Comparison of ENCODE assay signal across 30 cellular contexts in genomic region chr22:32805586-32805881, GRCh38. TPM values are rescaled to one million over a fixed set of nuclear protein-coding genes. Genes with fewer than 3 reads are reported as not detected.
DNase-seq lines count a peak whose midpoint lies in the region; ATAC-seq, FAIRE-seq and TF ChIP-seq lines count a peak whose summit lies in the region.
"Had no signal": no experiment of that assay in that cellular context is flagged by ENCODE, and none has a peak within 500 bp of the region (broad histone marks: within the 10 kb centered on the region; RNA-seq: fewer than 3 reads in every experiment).

No MANE protein-coding gene starts in this region.

- H3K4me1 ChIP-seq in astrocyte (ENCODE audit: insufficient read depth, low read length) (peaks cover 30% of the 10 kb centered on the region), psoas muscle (peaks cover 15% of the 10 kb centered on the region), thyroid gland (peaks cover 59 to 77% of the 10 kb centered on the region in 2 donors)

- intact Hi-C loops in psoas muscle (cut with DNase I) (no loop called here), thyroid gland (cut with DNase I) (no loop called here), dorsolateral prefrontal cortex (cut with DNase I) (no loop called here)

- H3K27me3 ChIP-seq in astrocyte (ENCODE audit: insufficient read depth, low read length) (no peaks in the 10 kb centered on the region), psoas muscle (ENCODE audit: insufficient read depth in 3 of 3, low read length in 2 of 3) (peaks cover 0 to 37% (median 4%) of the 10 kb centered on the region in 3 donors), thyroid gland (no peaks in the 10 kb centered on the region), dorsolateral prefrontal cortex (peaks cover 0 to 4% (median 0%) of the 10 kb centered on the region in 45 donors)

- peaks cover 76% of the 10 kb centered on the region for H4K20me1 ChIP-seq in astrocyte (ENCODE audit: insufficient read depth, low read length)

- H3K4me3 ChIP-seq in astrocyte (ENCODE audit: insufficient read depth, low read depth, low read length) (no peak overlapping the region), psoas muscle (peak overlapping the region; percentile 78), thyroid gland (replicated peaks in 1 of 3) (no peak overlapping the region), dorsolateral prefrontal cortex (peak overlapping the region in 7 of 59 donors; percentile 71 to 84 (median 80))
- H3K4me3 ChIP-seq: mucosa of descending colon had no signal

- H3K27ac Mint-ChIP-seq in HFFc6 (peak overlapping the region; percentile 91; the same call in 1 of the 2 replicates), astrocyte (ENCODE audit: unreplicated experiment) (no peak overlapping the region)
- H3K27ac Mint-ChIP-seq: activated CD4-positive, alpha-beta memory T cell treated with anti-CD3 and anti-CD28 coated beads, Interleukin-2, amount 10 ng/mL, durations not matched to agents 7 days and 5 days; activated naive CD4-positive, alpha-beta T cell treated with anti-CD3 and anti-CD28 coated beads, Interleukin-2, amount 10 ng/mL, durations not matched to agents 7 days and 5 days; CD14-positive monocyte; effector memory CD8-positive, alpha-beta T cell; immature natural killer cell; nephron progenitor cell; T-helper 17 cell had no signal

- H3K36me3 Mint-ChIP-seq in HFFc6 (ENCODE audit: low read depth), result peaks cover 23% of the 10 kb centered on the region
- H3K36me3 Mint-ChIP-seq in astrocyte (ENCODE audit: low read depth, unreplicated experiment), result peaks cover 12% of the 10 kb centered on the region
- H3K36me3 Mint-ChIP-seq: activated naive CD4-positive, alpha-beta T cell treated with anti-CD3 and anti-CD28 coated beads, Interleukin-2, amount 10 ng/mL, durations not matched to agents 7 days and 5 days; immature natural killer cell had no signal

- 83 to 89% (median 85%) methylated on average over 3 of the region's 3 CpGs for WGBS in psoas muscle, 3 donors
- WGBS in thyroid gland, 2 donors, result 67 to 89% methylated on average over 3 of the region's 3 CpGs

- H3K27ac ChIP-seq in astrocyte (ENCODE audit: low read depth, low read length) (no peak overlapping the region), psoas muscle (no peak overlapping the region), thyroid gland (peak overlapping the region in 2 of 3 donors; percentile 89 to 90), dorsolateral prefrontal cortex (no peak overlapping the region)

- H3K36me3 ChIP-seq in astrocyte (ENCODE audit: insufficient read depth, low read length) (peaks cover 4% of the 10 kb centered on the region), psoas muscle (ENCODE audit: insufficient read depth in 1 of 2, low read depth in 1 of 2) (no peaks in the 10 kb centered on the region), thyroid gland (no peaks in the 10 kb centered on the region)

- TF ChIP-seq CTCF in HFFc6 (IDR thresholded peaks at IDR 0.05), result no peak
- no peak for TF ChIP-seq CTCF in astrocyte (IDR thresholded peaks at IDR 0.05; ENCODE audit: insufficient read depth, low read depth, low read length)
- TF ChIP-seq CTCF in psoas muscle (IDR thresholded peaks at IDR 0.05), result no peak
- no peak for TF ChIP-seq CTCF in thyroid gland (IDR thresholded peaks at IDR 0.05)
- no peak for TF ChIP-seq CTCF in dorsolateral prefrontal cortex (IDR thresholded peaks at IDR 0.05 in 54 of 56, conservative IDR thresholded peaks at IDR 0.05 in 2 of 56; ENCODE audit: low read depth in 1 of 56, partially characterized antibody in 56 of 56)

- no peak for TF ChIP-seq POLR2A in thyroid gland (IDR thresholded peaks at IDR 0.05)

- no peak for FAIRE-seq in astrocyte (lab: Jason Lieb, UNC)
- FAIRE-seq: bronchial epithelial cell, colon, HTR-8/SVneo had no signal

- H3K4me3 Mint-ChIP-seq in HFFc6, result no peak overlapping the region; the same call in 1 of the 2 replicates
- H3K4me3 Mint-ChIP-seq in astrocyte (ENCODE audit: unreplicated experiment), result no peak overlapping the region
- H3K4me3 Mint-ChIP-seq: activated CD4-positive, alpha-beta memory T cell treated with anti-CD3 and anti-CD28 coated beads, Interleukin-2, amount 10 ng/mL, durations not matched to agents 7 days and 5 days; activated naive CD4-positive, alpha-beta T cell treated with anti-CD3 and anti-CD28 coated beads, Interleukin-2, amount 10 ng/mL, durations not matched to agents 7 days and 5 days; effector memory CD8-positive, alpha-beta T cell; immature natural killer cell; nephron progenitor cell; T-helper 17 cell had no signal

- H3K4me1 Mint-ChIP-seq in HFFc6 (ENCODE audit: low read depth), result peaks cover 80% of the 10 kb centered on the region
- H3K4me1 Mint-ChIP-seq in astrocyte (ENCODE audit: low read depth, unreplicated experiment), result peaks cover 34% of the 10 kb centered on the region
- H3K4me1 Mint-ChIP-seq: activated naive CD4-positive, alpha-beta T cell treated with anti-CD3 and anti-CD28 coated beads, Interleukin-2, amount 10 ng/mL, durations not matched to agents 7 days and 5 days had no signal

- DNase-seq in HFFc6 (no peak), astrocyte (ENCODE audit: low read depth) (no peak), psoas muscle (no peak), thyroid gland (no peak), dorsolateral prefrontal cortex (no peak)
- DNase-seq: activated CD4-positive, alpha-beta memory T cell treated with anti-CD3 and anti-CD28 coated beads, Interleukin-2, amount 10 ng/mL, durations not matched to agents 7 days and 5 days; activated CD4-positive, alpha-beta T cell treated with anti-CD3 and anti-CD28 coated beads for 1 hour; activated CD8-positive, alpha-beta memory T cell treated with anti-CD3 and anti-CD28 coated beads, Interleukin-2, amount 50 U/mL, for 48 hours; activated naive CD4-positive, alpha-beta T cell treated with anti-CD3 and anti-CD28 coated beads, Interleukin-2, amount 10 ng/mL, durations not matched to agents 7 days and 5 days; Calu3; effector memory CD8-positive, alpha-beta T cell; foreskin melanocyte; immature natural killer cell; mucosa of descending colon; NCI-H1417; NCI-H2081 treated with DMSO at 0.1 percent for 48 hours; NCI-H82; nephron progenitor cell; SK-N-SH; stimulated activated naive CD8-positive, alpha-beta T cell treated with anti-CD3 and anti-CD28 coated beads, Interleukin-15, Interleukin-2, amounts not matched to agents 100 U/mL and 50 U/mL, for 24 hours; T-helper 17 cell had no signal

- ATAC-seq in psoas muscle (no peak), HG02981 (IDR thresholded peaks at IDR 0.05; ENCODE audit: unreplicated experiment) (no peak), GM18511 (IDR thresholded peaks at IDR 0.05; ENCODE audit: unreplicated experiment) (no peak)
- ATAC-seq: effector memory CD8-positive, alpha-beta T cell; HCT116; left lobe of liver; mucosa of descending colon; stimulated activated naive CD8-positive, alpha-beta T cell treated with anti-CD3 and anti-CD28 coated beads, Interleukin-15, Interleukin-2, amounts not matched to agents 100 U/mL and 50 U/mL, for 24 hours; T-helper 17 cell had no signal

- H3K9me3 Mint-ChIP-seq in HFFc6 (no peaks in the 10 kb centered on the region), astrocyte (ENCODE audit: unreplicated experiment) (no peaks in the 10 kb centered on the region)
- H3K9me3 Mint-ChIP-seq: activated CD4-positive, alpha-beta memory T cell treated with anti-CD3 and anti-CD28 coated beads, Interleukin-2, amount 10 ng/mL, durations not matched to agents 7 days and 5 days; activated naive CD4-positive, alpha-beta T cell treated with anti-CD3 and anti-CD28 coated beads, Interleukin-2, amount 10 ng/mL, durations not matched to agents 7 days and 5 days; effector memory CD8-positive, alpha-beta T cell; nephron progenitor cell had no signal

- no peaks in the 10 kb centered on the region for H3K9me3 ChIP-seq in astrocyte (ENCODE audit: insufficient read depth, low read depth, low read length)
- no peaks in the 10 kb centered on the region for H3K9me3 ChIP-seq in psoas muscle
- no peaks in the 10 kb centered on the region for H3K9me3 ChIP-seq in thyroid gland
- H3K9me3 ChIP-seq: mucosa of descending colon, SK-N-SH had no signal

- peaks cover 87% of the 10 kb centered on the region for H3K79me2 ChIP-seq in astrocyte (ENCODE audit: insufficient read depth, low read length)

- H3K4me2 ChIP-seq in astrocyte (ENCODE audit: low read length), result peak overlapping the region; percentile 85
- H3K4me2 ChIP-seq: SK-N-SH had no signal

- peaks cover 8% of the 10 kb centered on the region for H3K27me3 Mint-ChIP-seq in HFFc6 (ENCODE audit: insufficient read depth)
- peaks cover 4% of the 10 kb centered on the region for H3K27me3 Mint-ChIP-seq in astrocyte (ENCODE audit: low read depth, unreplicated experiment)

- no peak overlapping the region for H3K9ac ChIP-seq in astrocyte (ENCODE audit: low read length)
- H3K9ac ChIP-seq: parathyroid adenoma, SK-N-SH had no signal

- H2AFZ ChIP-seq in astrocyte (ENCODE audit: low read depth, low read length), result no peak overlapping the region
- H2AFZ ChIP-seq: parathyroid adenoma had no signal

RNA-seq across cellular contexts. Expression of gene TIMP3, which starts 4.0 kb away (rescaled TPM):
- 100 to 1,000 TPM; 303 to 525 (median 354) TPM for total RNA-seq in HFFc6 (2021; fragmentation: NEBNext Ultra II Directional; extraction: Animal tissue kit (Norgen Biotek cat#: 25700))
- 145 and 158 TPM in 2 replicates for total RNA-seq in astrocyte
- total RNA-seq in psoas muscle, result 100 to 1,000 TPM in 2 of 4 donors, 10 to 100 TPM in 2; 65.0 to 160 (median 92.5) TPM
- polyA plus RNA-seq in psoas muscle, result 10 to 100 TPM; 58.6 to 80.7 (median 65.0) TPM
- 100 to 1,000 TPM; 424 to 772 (median 543) TPM for total RNA-seq in thyroid gland
- total RNA-seq in dorsolateral prefrontal cortex, result 100 to 1,000 TPM in 10 of 120 experiments, 10 to 100 TPM in 110; 30.5 to 155 (median 57.5) TPM
- total RNA-seq: activated CD4-positive, alpha-beta memory T cell treated with anti-CD3 and anti-CD28 coated beads, Interleukin-2, amount 10 ng/mL, durations not matched to agents 7 days and 5 days had no signal
- polyA plus RNA-seq: CD14-positive monocyte, immature natural killer cell had no signal

Comparison
In these comparisons a context has a peak if more than half of its experiments do, and no peak if none do; other contexts are left out.
1. H3K27ac ChIP-seq: peak in thyroid gland (2 of 3); none in astrocyte (single experiment), psoas muscle (single experiment) and dorsolateral prefrontal cortex (0 of 59).